In genomic region chr14:50230601-50231474, GRCh38 we compare ENCODE assay signal across 8 cellular contexts. TPM values are rescaled to one million over a fixed set of nuclear protein-coding genes. Genes with fewer than 3 reads are reported as not detected.
A peak's percentile ranks its signal among the peaks of the same experiment; 100 is the strongest.
DNase-seq lines count a peak whose midpoint lies in the region; ATAC-seq, FAIRE-seq and TF ChIP-seq lines count a peak whose summit lies in the region.

No MANE protein-coding gene starts in this region.

- peaks cover 9% of the 10 kb centered on the region for H3K9me3 Mint-ChIP-seq in activated naive CD8-positive, alpha-beta T cell treated with anti-CD3 and anti-CD28 coated beads, Interleukin-2, amount 50 U/mL, for 24 hours

- H3K4me1 ChIP-seq in SJCRH30: peaks cover 4% of the 10 kb centered on the region; the same call in 1 of the 2 replicates
- H3K4me1 ChIP-seq in pancreas: peaks cover 9 to 32% (median 26%) of the 10 kb centered on the region in 3 donors

- no peak for TF ChIP-seq CTCF in pancreas (IDR thresholded peaks at IDR 0.05)

- H3K4me3 ChIP-seq in SJCRH30 (peak overlapping the region; percentile 83), pancreas (peak overlapping the region; percentile 79 to 82 (median 82))

- H3K27me3 Mint-ChIP-seq in activated naive CD8-positive, alpha-beta T cell treated with anti-CD3 and anti-CD28 coated beads, Interleukin-2, amount 50 U/mL, for 24 hours: no peaks in the 10 kb centered on the region

- H3K9me3 ChIP-seq in SJCRH30 (replicated peaks): no peaks in the 10 kb centered on the region; the same call in 1 of the 2 replicates
- no peaks in the 10 kb centered on the region for H3K9me3 ChIP-seq in pancreas

- intact Hi-C loops in Right ventricle myocardium superior (cut with DNase I): no loop called here
- intact Hi-C loops in pancreas (cut with DNase I): no loop called here

- H3K36me3 ChIP-seq in SJCRH30: peaks cover 6% of the 10 kb centered on the region; the same call in 1 of the 2 replicates
- H3K36me3 ChIP-seq in pancreas: no peaks in the 10 kb centered on the region

- peak; percentile 24 for DNase-seq in DMS153 treated with DMSO at 0.1 percent for 48 hours (lab: John Stamatoyannopoulos, UW; ENCODE audit: unreplicated experiment)
- peak; percentile 35 for DNase-seq in HPDE6-E6E7 (ENCODE audit: extremely low spot score)
- DNase-seq in SJCRH30: peak; percentile 53
- peak; percentile 43 for DNase-seq in activated naive CD8-positive, alpha-beta T cell treated with anti-CD3 and anti-CD28 coated beads, Interleukin-2, amount 50 U/mL, for 24 hours
- peak; percentile 79 for DNase-seq in Right ventricle myocardium superior
- peak; percentile 39 to 80 (median 64) for DNase-seq in pancreas
- no peak for DNase-seq in NCI-H1930 (lab: John Stamatoyannopoulos, UW)

- no peak for FAIRE-seq in pancreas (lab: Jason Lieb, UNC)

- 0% methylated on average over 61 to 66 of the region's 66 CpGs for WGBS in pancreas, 2 donors

- H3K27me3 ChIP-seq in SJCRH30: no peaks in the 10 kb centered on the region
- no peaks in the 10 kb centered on the region for H3K27me3 ChIP-seq in pancreas

- H3K36me3 Mint-ChIP-seq in activated naive CD8-positive, alpha-beta T cell treated with anti-CD3 and anti-CD28 coated beads, Interleukin-2, amount 50 U/mL, for 24 hours (ENCODE audit: low read depth): peaks cover 10% of the 10 kb centered on the region

- ATAC-seq in GM21360 (IDR thresholded peaks at IDR 0.05; ENCODE audit: unreplicated experiment): peak; percentile 25
- peak; percentile 36 for ATAC-seq in activated naive CD8-positive, alpha-beta T cell treated with anti-CD3 and anti-CD28 coated beads, Interleukin-2, amount 50 U/mL, for 24 hours
- peak; percentile 23 for ATAC-seq in Right ventricle myocardium superior (ENCODE audit: poor library complexity)
- ATAC-seq in pancreas: peak; percentile 18 to 46 (median 36)

- peak overlapping the region; percentile 86 for H3K4me3 Mint-ChIP-seq in activated naive CD8-positive, alpha-beta T cell treated with anti-CD3 and anti-CD28 coated beads, Interleukin-2, amount 50 U/mL, for 24 hours

- peak overlapping the region; percentile 90 for H3K27ac Mint-ChIP-seq in activated naive CD8-positive, alpha-beta T cell treated with anti-CD3 and anti-CD28 coated beads, Interleukin-2, amount 50 U/mL, for 24 hours

- peaks cover 49% of the 10 kb centered on the region for H3K4me1 Mint-ChIP-seq in activated naive CD8-positive, alpha-beta T cell treated with anti-CD3 and anti-CD28 coated beads, Interleukin-2, amount 50 U/mL, for 24 hours

- H3K27ac ChIP-seq in SJCRH30 (peak overlapping the region; percentile 63), pancreas (peak overlapping the region; percentile 95 to 98 (median 96))

RNA-seq across cellular contexts. Expression of gene SOS2, which starts 0.5 kb away (rescaled TPM):
- total RNA-seq in SJCRH30 (2014; rRNA removed; shearing (Covaris generic)): 30.6 and 30.7 TPM in 2 replicates
- total RNA-seq in Right ventricle myocardium superior: 29.5 TPM
- 10 to 100 TPM; 10.2 to 19.9 (median 11.6) TPM for total RNA-seq in pancreas
- polyA plus RNA-seq in pancreas: 1 to 10 TPM; 4.2 to 9.1 TPM

Comparison
In these comparisons a context has a peak if more than half of its experiments do, and no peak if none do; other contexts are left out.
1. DNase-seq: peak in DMS153 treated with DMSO at 0.1 percent for 48 hours (single experiment), HPDE6-E6E7 (single experiment), SJCRH30 (2 of 2), activated naive CD8-positive, alpha-beta T cell treated with anti-CD3 and anti-CD28 coated beads, Interleukin-2, amount 50 U/mL, for 24 hours (single experiment), Right ventricle myocardium superior (single experiment) and pancreas (6 of 6); none in NCI-H1930 (0 of 2).
2. Peak in every context shown above with its lines, with median percentiles within 50 percentile points of each other: ATAC-seq.